Comparison of ENCODE assay signal across 8 cellular contexts in the genomic region with DNA sequence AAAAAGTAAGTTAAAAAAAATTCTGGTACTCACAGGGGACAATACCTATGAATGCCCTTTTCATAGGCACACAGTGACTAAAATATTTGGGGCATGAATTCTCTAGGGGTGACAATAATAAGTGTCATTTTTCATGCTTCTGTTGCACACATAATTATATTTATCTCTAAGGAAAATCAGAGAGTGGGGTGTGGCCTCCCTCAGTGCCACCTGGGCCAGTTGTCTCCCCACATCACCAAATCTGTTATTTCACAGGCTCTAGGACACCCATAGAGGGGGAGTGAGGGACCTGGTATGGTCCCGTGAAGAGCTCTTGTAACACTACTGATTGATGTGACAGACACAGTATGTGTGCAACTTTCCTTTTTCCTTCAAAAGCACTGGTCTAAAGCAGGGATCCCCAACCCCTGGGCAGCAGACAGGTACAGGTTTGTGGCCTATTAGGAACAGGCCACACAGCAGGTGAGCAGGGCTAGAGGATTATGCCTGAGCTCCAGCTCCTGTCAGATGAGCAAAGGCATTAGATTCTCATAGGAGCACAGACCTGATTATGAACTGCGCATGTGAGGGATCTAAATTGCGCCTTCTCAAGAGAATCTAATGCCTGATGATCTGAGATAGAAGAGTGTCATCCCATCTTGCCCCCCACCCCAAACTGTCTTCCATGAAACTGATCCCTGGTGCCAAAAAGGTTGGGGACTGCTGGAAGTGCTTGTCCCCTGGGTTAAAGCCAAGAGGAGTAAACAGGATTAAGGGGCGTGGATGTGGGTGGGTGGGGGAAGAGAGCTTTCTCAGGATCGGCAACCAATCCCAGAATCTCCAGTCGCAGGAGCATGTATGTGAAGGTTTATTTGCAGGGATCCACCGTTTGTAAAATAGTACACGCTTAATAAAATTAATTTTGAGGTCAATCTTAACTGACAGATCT. TPM values are rescaled to one million over a fixed set of nuclear protein-coding genes. Genes with fewer than 3 reads are reported as not detected.
DNase-seq lines count a peak whose midpoint lies in the region; ATAC-seq and TF ChIP-seq lines count a peak whose summit lies in the region.

No MANE protein-coding gene starts in this region.

- no peaks in the 10 kb centered on the region for H3K9me2 ChIP-seq in OCI-LY7 (ENCODE audit: insufficient read depth, low read length)

- no peaks in the 10 kb centered on the region for H3K9me3 ChIP-seq in OCI-LY7 (ENCODE audit: low read length)
- no peaks in the 10 kb centered on the region for H3K9me3 ChIP-seq in lung (ENCODE audit: control insufficient read depth in 2 of 2, insufficient read depth in 1 of 2, low read length in 1 of 2)
- no peaks in the 10 kb centered on the region for H3K9me3 ChIP-seq in uterus

- H3K4me3 ChIP-seq in OCI-LY7 (ENCODE audit: low read depth, low read length, poor library complexity, severe bottlenecking) (peak overlapping the region; percentile 76), choroid plexus epithelial cell (ENCODE audit: low read depth, low read length) (peak overlapping the region; percentile 61), lung (no peak overlapping the region), uterus (peak overlapping the region; percentile 42 to 49)

- TF ChIP-seq CTCF in OCI-LY7 (conservative IDR thresholded peaks at IDR 0.05; ENCODE audit: low read length) (no peak), choroid plexus epithelial cell (conservative IDR thresholded peaks at IDR 0.05; ENCODE audit: low read depth, low read length) (no peak), lung (IDR thresholded peaks at IDR 0.05; ENCODE audit: control extremely low read depth, extremely low read depth) (no peak), uterus (IDR thresholded peaks at IDR 0.05) (no peak)

- H3K36me3 ChIP-seq in OCI-LY7 (ENCODE audit: insufficient read depth, low read length) = no peaks in the 10 kb centered on the region
- peaks cover 0 to 1% of the 10 kb centered on the region in 2 donors for H3K36me3 ChIP-seq in lung (ENCODE audit: control insufficient read depth in 2 of 2, insufficient read depth in 2 of 2, low read length in 2 of 2)
- H3K36me3 ChIP-seq in uterus = no peaks in the 10 kb centered on the region

- H3K27me3 ChIP-seq in lung (ENCODE audit: control insufficient read depth, insufficient read depth) = no peaks in the 10 kb centered on the region
- H3K27me3 ChIP-seq in uterus = no peaks in the 10 kb centered on the region

- H3K4me1 ChIP-seq in OCI-LY7 (ENCODE audit: insufficient read depth, low read length, poor library complexity, severe bottlenecking) (peaks cover 11% of the 10 kb centered on the region), lung (ENCODE audit: control insufficient read depth in 2 of 2, insufficient read depth in 2 of 2, low read length in 2 of 2) (peaks cover 0 to 3% of the 10 kb centered on the region in 2 donors), uterus (no peaks in the 10 kb centered on the region)

- intact Hi-C loops in OCI-LY7 (cut with micrococcal nuclease; ENCODE audit: unreplicated experiment) (no loop called here), uterus (cut with DNase I; ENCODE audit: low total_unique reads) (loop anchor here (10.0 kb wide), 2 partner anchors 76 to 594 kb away; a partner anchor contains a TSS)

- CTCF ChIA-PET in OCI-LY7 (lab: Charles Lee; ENCODE audit: unreplicated experiment) = no interaction called here

- POLR2A ChIA-PET in OCI-LY7 (lab: Charles Lee) = interaction anchor here (0.8 to 1.4 kb wide), 5 partner anchors 11 to 144 kb away, joined by 3 read pairs; no protein-coding TSS in a partner anchor

- H3K4me2 ChIP-seq in OCI-LY7 (ENCODE audit: low read length) = peak overlapping the region; percentile 63

- no peak for ATAC-seq in lung (ENCODE audit: insufficient read depth, low FRiP score)
- no peak for ATAC-seq in GM19397 (IDR thresholded peaks at IDR 0.05; ENCODE audit: unreplicated experiment)

- DNase-seq in NCI-H2029 (lab: John Stamatoyannopoulos, UW) = peak; percentile 19
- no peak for DNase-seq in NCI-H2029 treated with DMSO at 0.1 percent for 48 hours (lab: John Stamatoyannopoulos, UW)
- DNase-seq in OCI-LY7 (ENCODE audit: low spot score) = peak; percentile 7
- DNase-seq in choroid plexus epithelial cell (ENCODE audit: low read depth) = no peak
- DNase-seq in lung (ENCODE audit: low spot score) = peak; percentile 33
- DNase-seq in uterus = peak; percentile 40 to 53
- no peak for DNase-seq in kidney glomerular epithelial cell (lab: John Stamatoyannopoulos, UW)

- H4K20me1 ChIP-seq in OCI-LY7 (ENCODE audit: insufficient read depth, low read length) = no peaks in the 10 kb centered on the region

- H2AFZ ChIP-seq in OCI-LY7 (ENCODE audit: low read length) = peak overlapping the region; percentile 73; the same call in 1 of the 2 replicates

- BruUV-seq in OCI-LY7 (replicated peaks; lab: Mats Ljungman, UMichigan) = TSS peak; percentile 87

- H3K27ac ChIP-seq in OCI-LY7 (ENCODE audit: low read depth, low read length, poor library complexity, severe bottlenecking) = peak overlapping the region; percentile 39
- peak overlapping the region; percentile 75 to 80 for H3K27ac ChIP-seq in lung (ENCODE audit: low read depth in 1 of 2, low read length in 1 of 2)
- peak overlapping the region; percentile 93 for H3K27ac ChIP-seq in uterus

- no peaks in the 10 kb centered on the region for H3K79me2 ChIP-seq in OCI-LY7 (ENCODE audit: insufficient read depth, low read depth, low read length)

- no peak for TF ChIP-seq POLR2A in uterus (IDR thresholded peaks at IDR 0.05)

- 46 to 50% methylated on average over 8 of the region's 8 CpGs for WGBS in lung, 2 donors

RNA-seq across cellular contexts. Expression of a gene that starts 0.8 kb away (rescaled TPM):
- total RNA-seq in OCI-LY7 (2014; rRNA removed; shearing (Covaris generic)) = 0.88 and 2.3 TPM in 2 replicates
- total RNA-seq in OCI-LY7 (2022) = 2.0 and 3.3 TPM in 2 replicates
- 1 to 10 TPM in 1 of 2 donors, under 1 TPM in 1; 0.49 to 4.6 TPM for total RNA-seq in lung
- under 1 TPM; 0.12 to 0.22 TPM for polyA plus RNA-seq in lung
- 1 to 10 TPM in 2 of 4 donors, under 1 TPM in 1, not detected in 1; 0.59 to 4.8 (median 2.5) TPM for total RNA-seq in uterus

RNA-seq across cellular contexts. Expression of a gene that starts 57.9 kb away (rescaled TPM):
- total RNA-seq in OCI-LY7 (2014; rRNA removed; shearing (Covaris generic)) = 23.5 and 26.5 TPM in 2 replicates
- total RNA-seq in OCI-LY7 (2022) (36.5 and 38.5 TPM in 2 replicates), lung (1 to 10 TPM; 5.6 to 8.6 TPM), uterus (10 to 100 TPM in 3 of 4 donors, under 1 TPM in 1; 0.59 to 26.9 (median 25.6) TPM)
- polyA plus RNA-seq in lung = 1 to 10 TPM; 3.1 to 6.4 TPM

Comparison
In these comparisons a context has a peak if more than half of its experiments do, and no peak if none do; other contexts are left out.
1. DNase-seq: peak in NCI-H2029 (single experiment), OCI-LY7 (single experiment), lung (single experiment) and uterus (2 of 2); none in NCI-H2029 treated with DMSO at 0.1 percent for 48 hours (single experiment), choroid plexus epithelial cell (single experiment) and kidney glomerular epithelial cell (single experiment).
2. H3K27ac ChIP-seq: peak in every context shown above with its lines; median percentile 93 in uterus; 78 in lung; 39 in OCI-LY7.